In genomic region chr17:43125133-43125966, GRCh38 we compare ENCODE assay signal across 8 cellular contexts. TPM values are rescaled to one million over a fixed set of nuclear protein-coding genes. Genes with fewer than 3 reads are reported as not detected.
DNase-seq lines count a peak whose midpoint lies in the region; ATAC-seq and TF ChIP-seq lines count a peak whose summit lies in the region.

TSS of gene BRCA1 (minus strand) at chr17:43125364. CDS start at chr17:43124096, 1,268 bp downstream.

- peak; percentile 100 for DNase-seq in ELF-1 (ENCODE audit: low read depth, low spot score)
- peak; percentile 97 for DNase-seq in H7
- peak; percentile 100 for DNase-seq in M059J (ENCODE audit: low read depth)
- peak; percentile 99 for DNase-seq in SHP77 (lab: John Stamatoyannopoulos, UW)
- DNase-seq in activated effector memory CD4-positive, alpha-beta T cell treated with Interleukin-2 at 50 U/mL for 16 hours = peak; percentile 86
- DNase-seq in fibroblast of the conjunctiva (ENCODE audit: low read depth) = peak; percentile 99
- peak; percentile 92 for DNase-seq in nephron progenitor cell
- peak; percentile 89 to 96 for DNase-seq in stimulated activated naive CD8-positive, alpha-beta T cell treated with anti-CD3 and anti-CD28 coated beads, Interleukin-15, amount 100 ng/mL, for 72 hours

- peak within 1 kb of the TSS; percentile 97 for H3K4me3 Mint-ChIP-seq in nephron progenitor cell
- peak within 1 kb of the TSS; percentile 97 to 100 for H3K4me3 Mint-ChIP-seq in stimulated activated naive CD8-positive, alpha-beta T cell treated with anti-CD3 and anti-CD28 coated beads, Interleukin-15, amount 100 ng/mL, for 72 hours

- no peaks in the 10 kb centered on the region for H3K9me3 Mint-ChIP-seq in nephron progenitor cell
- H3K9me3 Mint-ChIP-seq in stimulated activated naive CD8-positive, alpha-beta T cell treated with anti-CD3 and anti-CD28 coated beads, Interleukin-15, amount 100 ng/mL, for 72 hours = no peaks in the 10 kb centered on the region

- H3K36me3 Mint-ChIP-seq in nephron progenitor cell (ENCODE audit: low read depth) = peaks cover 24% of the 10 kb centered on the region

- H3K4me3 ChIP-seq in H7 (ENCODE audit: insufficient read depth, low read depth, low read length) = peak within 1 kb of the TSS; percentile 75

- no peaks in the 10 kb centered on the region for H3K27me3 ChIP-seq in H7 (ENCODE audit: control insufficient read depth, insufficient read depth, low read length)

- peak; percentile 99 for ATAC-seq in stimulated activated naive CD8-positive, alpha-beta T cell treated with anti-CD3 and anti-CD28 coated beads, Interleukin-15, amount 100 ng/mL, for 72 hours

- H3K27ac Mint-ChIP-seq in nephron progenitor cell = peak within 1 kb of the TSS; percentile 98
- peak within 1 kb of the TSS; percentile 100 for H3K27ac Mint-ChIP-seq in stimulated activated naive CD8-positive, alpha-beta T cell treated with anti-CD3 and anti-CD28 coated beads, Interleukin-15, amount 100 ng/mL, for 72 hours

- peaks cover 32% of the 10 kb centered on the region for H3K4me1 Mint-ChIP-seq in nephron progenitor cell
- H3K4me1 Mint-ChIP-seq in stimulated activated naive CD8-positive, alpha-beta T cell treated with anti-CD3 and anti-CD28 coated beads, Interleukin-15, amount 100 ng/mL, for 72 hours = peaks cover 52% of the 10 kb centered on the region

- TF ChIP-seq CTCF in nephron progenitor cell (IDR thresholded peaks at IDR 0.05) = no peak

- H3K27me3 Mint-ChIP-seq in nephron progenitor cell (ENCODE audit: low read depth, poor library complexity) = peaks cover 3% of the 10 kb centered on the region
- no peaks in the 10 kb centered on the region for H3K27me3 Mint-ChIP-seq in stimulated activated naive CD8-positive, alpha-beta T cell treated with anti-CD3 and anti-CD28 coated beads, Interleukin-15, amount 100 ng/mL, for 72 hours

- H3K36me3 ChIP-seq in H7 (replicated peaks; ENCODE audit: control insufficient read depth, insufficient read depth, low read length) = no peaks in the 10 kb centered on the region

RNA-seq across cellular contexts. Expression of gene BRCA1, which starts in this region (rescaled TPM):
- total RNA-seq in H7 (2014; rRNA removed; shearing (Covaris generic)) = 27.2 and 27.9 TPM in 2 replicates
- 27.5 and 30.1 TPM in 2 replicates for total RNA-seq in M059J (2014; rRNA removed; shearing (Covaris generic))

Comparison
In these comparisons a context has a peak if more than half of its experiments do, and no peak if none do; other contexts are left out.
1. Peak in every context shown above with its lines: DNase-seq, ATAC-seq and H3K4me3 ChIP-seq.